In genomic region chr19:6598267-6598892, GRCh38 we compare ENCODE assay signal across 5 cellular contexts. TPM values are rescaled to one million over a fixed set of nuclear protein-coding genes. Genes with fewer than 3 reads are reported as not detected.
"Had no signal": no experiment of that assay in that cellular context is flagged by ENCODE, and none has a peak within 500 bp of the region (broad histone marks: within the 10 kb centered on the region; RNA-seq: fewer than 3 reads in every experiment).

No MANE protein-coding gene starts in this region.

RNA-seq across cellular contexts. Expression of gene CD70, which starts 7.4 kb away (rescaled TPM):
- total RNA-seq: bronchial epithelial cell, cerebellum, esophagus mucosa, gastrocnemius medialis, right lobe of liver had no signal
